Comparison of ENCODE assay signal across 8 cellular contexts in genomic region chr2:237687666-237688065, GRCh38.
DNase-seq lines count a peak whose midpoint lies in the region; ATAC-seq, FAIRE-seq and TF ChIP-seq lines count a peak whose summit lies in the region.

No MANE protein-coding gene starts in this region.

- peaks cover 5% of the 10 kb centered on the region for H3K79me2 ChIP-seq in astrocyte (ENCODE audit: insufficient read depth, low read length)

- peaks cover 1% of the 10 kb centered on the region for H3K36me3 Mint-ChIP-seq in T-helper 1 cell treated with Interleukin-12 subunit alpha and Interleukin-12 subunit beta and Interleukin-4 antibody, amounts not matched to agents 30 μg/mL and 1 μg/mL, for 36 hours (ENCODE audit: low read depth)
- H3K36me3 Mint-ChIP-seq in astrocyte (ENCODE audit: low read depth, unreplicated experiment), result peaks cover 22% of the 10 kb centered on the region

- H3K4me1 Mint-ChIP-seq in T-helper 1 cell treated with Interleukin-12 subunit alpha and Interleukin-12 subunit beta and Interleukin-4 antibody, amounts not matched to agents 30 μg/mL and 1 μg/mL, for 36 hours (ENCODE audit: low read depth), result peaks cover 40% of the 10 kb centered on the region
- peaks cover 9% of the 10 kb centered on the region for H3K4me1 Mint-ChIP-seq in astrocyte (ENCODE audit: low read depth, unreplicated experiment)

- no peak for TF ChIP-seq CTCF in GM12864 (IDR thresholded peaks at IDR 0.05; ENCODE audit: low read depth, low read length, missing control alignments)
- TF ChIP-seq CTCF in astrocyte (IDR thresholded peaks at IDR 0.05; ENCODE audit: insufficient read depth, low read depth, low read length), result no peak

- no peak overlapping the region for H2AFZ ChIP-seq in astrocyte (ENCODE audit: low read depth, low read length)

- peaks cover 34% of the 10 kb centered on the region for H3K4me1 ChIP-seq in astrocyte (ENCODE audit: insufficient read depth, low read length)

- H3K4me2 ChIP-seq in astrocyte (ENCODE audit: low read length), result peak overlapping the region; percentile 77

- ATAC-seq in HG03342 (IDR thresholded peaks at IDR 0.05; ENCODE audit: unreplicated experiment), result peak; percentile 68

- no peaks in the 10 kb centered on the region for H4K20me1 ChIP-seq in astrocyte (ENCODE audit: insufficient read depth, low read length)

- peak overlapping the region; percentile 82 for H3K4me3 Mint-ChIP-seq in T-helper 1 cell treated with Interleukin-12 subunit alpha and Interleukin-12 subunit beta and Interleukin-4 antibody, amounts not matched to agents 30 μg/mL and 1 μg/mL, for 36 hours
- H3K4me3 Mint-ChIP-seq in astrocyte (ENCODE audit: unreplicated experiment), result peak overlapping the region; percentile 20

- H3K9me3 ChIP-seq in astrocyte (ENCODE audit: insufficient read depth, low read depth, low read length), result no peaks in the 10 kb centered on the region

- no peaks in the 10 kb centered on the region for H3K27me3 Mint-ChIP-seq in T-helper 1 cell treated with Interleukin-12 subunit alpha and Interleukin-12 subunit beta and Interleukin-4 antibody, amounts not matched to agents 30 μg/mL and 1 μg/mL, for 36 hours (ENCODE audit: low read depth)
- no peaks in the 10 kb centered on the region for H3K27me3 Mint-ChIP-seq in astrocyte (ENCODE audit: low read depth, unreplicated experiment)

- no peaks in the 10 kb centered on the region for H3K9me3 Mint-ChIP-seq in T-helper 1 cell treated with Interleukin-12 subunit alpha and Interleukin-12 subunit beta and Interleukin-4 antibody, amounts not matched to agents 30 μg/mL and 1 μg/mL, for 36 hours
- H3K9me3 Mint-ChIP-seq in astrocyte (ENCODE audit: unreplicated experiment), result no peaks in the 10 kb centered on the region

- no peaks in the 10 kb centered on the region for H3K27me3 ChIP-seq in astrocyte (ENCODE audit: insufficient read depth, low read length)

- no peak overlapping the region for H3K4me3 ChIP-seq in GM12864 (ENCODE audit: low read depth, low read length)
- no peak overlapping the region for H3K4me3 ChIP-seq in astrocyte (ENCODE audit: insufficient read depth, low read depth, low read length)

- no peaks in the 10 kb centered on the region for H3K36me3 ChIP-seq in astrocyte (ENCODE audit: insufficient read depth, low read length)

- peak overlapping the region; percentile 90 for H3K9ac ChIP-seq in astrocyte (ENCODE audit: low read length)

- FAIRE-seq in astrocyte (lab: Jason Lieb, UNC), result peak; percentile 94

- peak overlapping the region; percentile 100 for H3K27ac Mint-ChIP-seq in T-helper 1 cell treated with Interleukin-12 subunit alpha and Interleukin-12 subunit beta and Interleukin-4 antibody, amounts not matched to agents 30 μg/mL and 1 μg/mL, for 36 hours
- peak overlapping the region; percentile 90 for H3K27ac Mint-ChIP-seq in astrocyte (ENCODE audit: unreplicated experiment)

- peak; percentile 68 for DNase-seq in GM12864 (ENCODE audit: low read depth)
- peak; percentile 100 for DNase-seq in astrocyte (ENCODE audit: low read depth)
- peak; percentile 99 for DNase-seq in kidney tubule cell (ENCODE audit: low spot score)
- peak; percentile 60 to 70 (median 68) for DNase-seq in stimulated activated CD4-positive, alpha-beta T cell treated with anti-CD3 and anti-CD28 coated beads, TNF-alpha, amount 100 ng/mL, for 24 hours (ENCODE audit: low read depth in 3 of 3)
- no peak for DNase-seq in NCI-H82 treated with DMSO at 0.1 percent for 48 hours (lab: John Stamatoyannopoulos, UW; ENCODE audit: unreplicated experiment)
- DNase-seq in NCI-H2227 (lab: John Stamatoyannopoulos, UW; ENCODE audit: unreplicated experiment), result no peak

- peak overlapping the region; percentile 99 for H3K27ac ChIP-seq in astrocyte (ENCODE audit: low read depth, low read length)

Comparison
In these comparisons a context has a peak if more than half of its experiments do, and no peak if none do; other contexts are left out.
1. DNase-seq: peak in GM12864 (single experiment), astrocyte (single experiment), kidney tubule cell (single experiment) and stimulated activated CD4-positive, alpha-beta T cell treated with anti-CD3 and anti-CD28 coated beads, TNF-alpha, amount 100 ng/mL, for 24 hours (3 of 3); none in NCI-H82 treated with DMSO at 0.1 percent for 48 hours (single experiment) and NCI-H2227 (single experiment).